In the genomic region with DNA sequence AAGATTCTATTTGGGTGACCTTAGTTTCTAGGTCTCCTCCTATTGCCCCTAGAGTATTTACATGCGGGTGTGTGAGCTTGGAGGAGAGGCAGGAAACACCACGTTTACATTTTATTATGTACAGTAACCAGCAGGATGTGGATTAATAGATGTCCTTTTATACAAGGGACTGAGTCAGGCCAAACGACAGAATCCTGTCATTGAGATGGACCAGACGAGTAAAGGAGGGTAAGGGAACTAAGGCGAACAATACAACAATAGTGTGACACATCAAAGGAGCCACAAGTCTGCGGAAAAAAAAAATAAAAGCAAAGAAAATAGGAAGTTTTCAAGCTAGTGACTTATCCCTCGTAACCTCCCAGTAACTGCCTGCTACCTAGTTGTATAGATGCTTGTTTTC, we compare ENCODE assay signal across 24 cellular contexts.
A peak's percentile ranks its signal among the peaks of the same experiment; 100 is the strongest.
DNase-seq lines count a peak whose midpoint lies in the region; ATAC-seq and TF ChIP-seq lines count a peak whose summit lies in the region.
"Had no signal": no experiment of that assay in that cellular context is flagged by ENCODE, and none has a peak within 500 bp of the region (broad histone marks: within the 10 kb centered on the region; RNA-seq: fewer than 3 reads in every experiment).

No MANE protein-coding gene starts in this region.

- intact Hi-C loops in PC-3 (cut with micrococcal nuclease) (no loop called here), left colon (cut with DNase I, micrococcal nuclease) (loop anchor here (10.0 kb wide), 1 partner anchor 829 kb away; no protein-coding TSS in a partner anchor)

- POLR2A ChIA-PET in PC-3 (lab: Charles Lee; ENCODE audit: unreplicated experiment) = interaction anchor here (0.6 kb wide), 1 partner anchor 16 kb away, joined by 3 read pairs; no protein-coding TSS in a partner anchor

- no peak for TF ChIP-seq CTCF in PC-3 (conservative IDR thresholded peaks at IDR 0.05; ENCODE audit: low read depth, low read length)

- no peaks in the 10 kb centered on the region for H3K27me3 ChIP-seq in PC-3 (ENCODE audit: low read length)
- H3K27me3 ChIP-seq: brain microvascular endothelial cell, foreskin keratinocyte had no signal

- no peaks in the 10 kb centered on the region for H4K20me1 ChIP-seq in PC-3 (ENCODE audit: low read length)

- BruUV-seq in PC-3 (replicated peaks; lab: Mats Ljungman, UMichigan) = no TSS peak

- peaks cover 16% of the 10 kb centered on the region for H3K4me1 ChIP-seq in PC-3 (ENCODE audit: insufficient read depth, low read length)
- H3K4me1 ChIP-seq: foreskin keratinocyte had no signal

- H2AFZ ChIP-seq in PC-3 (ENCODE audit: low read length) = no peak overlapping the region

- no peaks in the 10 kb centered on the region for H3K9me2 ChIP-seq in PC-3 (replicated peaks; ENCODE audit: low read length)

- H3K36me3 ChIP-seq in PC-3 (ENCODE audit: low read depth, low read length) = peaks cover 28% of the 10 kb centered on the region

- peak; percentile 82 for DNase-seq in PC-3
- peak; percentile 17 for DNase-seq in astrocyte of the hippocampus (ENCODE audit: low read depth, low spot score)
- no peak for DNase-seq in left colon
- DNase-seq in substantia nigra (lab: John Stamatoyannopoulos, UW) = no peak
- no peak for DNase-seq in NCI-H2196 treated with DMSO at 0.1 percent for 48 hours (lab: John Stamatoyannopoulos, UW; ENCODE audit: unreplicated experiment)
- no peak for DNase-seq in dedifferentiated amniotic fluid mesenchymal stem cell (ENCODE audit: extremely low spot score)
- DNase-seq: activated CD4-positive, alpha-beta T cell treated with anti-CD3 and anti-CD28 coated beads for 36 hours; activated naive CD4-positive, alpha-beta T cell; activated T-cell treated with anti-CD3 and anti-CD28 coated beads, Interleukin-2, amount 50 U/mL, for 4 hours; brain microvascular endothelial cell; C1 segment of cervical spinal cord; effector CD8-positive, alpha-beta T cell; foreskin keratinocyte; left cardiac atrium; midbrain; natural killer cell; NCI-H1092 treated with DMSO at 0.1 percent for 48 hours; NCI-H187 treated with DMSO at 0.1 percent for 48 hours; NCI-H526; small intestine; T-helper 1 cell had no signal

- no peaks in the 10 kb centered on the region for H3K9me3 ChIP-seq in PC-3 (ENCODE audit: low read length)

- ATAC-seq in PC-3 (peak; percentile 88), left colon (peak; percentile 7), GM18498 (IDR thresholded peaks at IDR 0.05; ENCODE audit: unreplicated experiment) (no peak)
- ATAC-seq: activated CD4-positive, alpha-beta T cell treated with anti-CD3 and anti-CD28 coated beads for 36 hours; foreskin keratinocyte; HCT116; K562 had no signal

- 0 out of 2 replicates have a peak overlapping the region, but pooled peaks have one; percentile 0 for H3K4me2 ChIP-seq in PC-3 (ENCODE audit: low read length)

- no peaks in the 10 kb centered on the region for H3F3A ChIP-seq in PC-3 (ENCODE audit: low read length, unreplicated experiment)

- CTCF ChIA-PET in PC-3 (lab: Charles Lee) = interaction anchor here (0.6 kb wide), 1 partner anchor 1662 kb away, joined by 3 read pairs; no protein-coding TSS in a partner anchor

- no peak overlapping the region for H3K4me3 ChIP-seq in PC-3 (ENCODE audit: low read length)
- H3K4me3 ChIP-seq: K562 had no signal

- no peaks in the 10 kb centered on the region for H3K79me2 ChIP-seq in PC-3 (ENCODE audit: low read length)

- peak overlapping the region; percentile 49 for H3K27ac ChIP-seq in PC-3 (ENCODE audit: low read length)
- peak overlapping the region; percentile 33 for H3K27ac ChIP-seq in substantia nigra (ENCODE audit: low read depth, low read length, poor library complexity, severe bottlenecking)
- H3K27ac ChIP-seq: brain microvascular endothelial cell, foreskin keratinocyte had no signal

- no peak overlapping the region for H3K9ac ChIP-seq in PC-3 (ENCODE audit: low read length)

Comparison
In these comparisons a context has a peak if more than half of its experiments do, and no peak if none do; other contexts are left out.
1. DNase-seq: peak in PC-3 (single experiment) and astrocyte of the hippocampus (single experiment); none in left colon (0 of 2), substantia nigra (0 of 49), NCI-H2196 treated with DMSO at 0.1 percent for 48 hours (single experiment) and dedifferentiated amniotic fluid mesenchymal stem cell (single experiment).